Comparison of ENCODE assay signal across 1 cellular context in genomic region chr3:139222100-139222657, GRCh38.
TF ChIP-seq lines count a peak whose summit lies in the region.

No MANE protein-coding gene starts in this region.

TF ChIP-seq in K562, 482 proteins besides CTCF, POLR2A, EP300 and RAD21 (continued from another document and continues in another):
- TF ChIP-seq ZBTB40 (IDR thresholded peaks at IDR 0.05) (no peak), ZBTB40 (CRISPR knock-in tag; IDR thresholded peaks at IDR 0.05) (no peak), SREBF1 (IDR thresholded peaks at IDR 0.05; ENCODE audit: borderline replicate concordance, low read depth, low read length) (no peak), RFX5 (IDR thresholded peaks at IDR 0.05; ENCODE audit: low read depth, low read length) (no peak), PRDM10 (IDR thresholded peaks at IDR 0.05; ENCODE audit: partially characterized antibody) (no peak), THAP7 (CRISPR knock-in tag; IDR thresholded peaks at IDR 0.05) (no peak), PKNOX1 (IDR thresholded peaks at IDR 0.05) (no peak), CBFB (CRISPR knock-in tag; IDR thresholded peaks at IDR 0.05) (0 out of 2 replicates have a peak, but pooled peaks have one; percentile 71), EWSR1 (IDR thresholded peaks at IDR 0.05; ENCODE audit: borderline replicate concordance, low read depth, partially characterized antibody) (no peak), ATF4 (CRISPR knock-in tag; IDR thresholded peaks at IDR 0.05) (no peak), E4F1 (CRISPR knock-in tag; IDR thresholded peaks at IDR 0.05; ENCODE audit: borderline replicate concordance) (no peak), ZNF707 (CRISPR knock-in tag; conservative IDR thresholded peaks at IDR 0.05) (no peak), AFF4 (CRISPR knock-in tag; IDR thresholded peaks at IDR 0.05) (no peak), ZNF212 (CRISPR knock-in tag; IDR thresholded peaks at IDR 0.05) (no peak), DACH1 (IDR thresholded peaks at IDR 0.05; ENCODE audit: partially characterized antibody) (peak; percentile 91), ZNF507 (tag; conservative IDR thresholded peaks at IDR 0.05) (no peak), CREB3 (tag; conservative IDR thresholded peaks at IDR 0.05; ENCODE audit: low read depth) (0 out of 2 replicates have a peak, but pooled peaks have one; percentile 57), ZNF431 (CRISPR knock-in tag; IDR thresholded peaks at IDR 0.05) (no peak), ZNF445 (CRISPR knock-in tag; IDR thresholded peaks at IDR 0.05; ENCODE audit: low read depth) (no peak), ZNF280B (CRISPR knock-in tag; IDR thresholded peaks at IDR 0.05) (no peak), HDAC2 (IDR thresholded peaks at IDR 0.05) (peak; percentile 90), RNF2 (IDR thresholded peaks at IDR 0.05) (peak; percentile 28; the same call in 1 of the 2 replicates), PHB (CRISPR knock-in tag; IDR thresholded peaks at IDR 0.05) (no peak), HDAC3 (IDR thresholded peaks at IDR 0.05; ENCODE audit: borderline replicate concordance, partially characterized antibody) (peak; percentile 91), ESRRA (IDR thresholded peaks at IDR 0.05; ENCODE audit: borderline replicate concordance, low read depth) (no peak), CEBPB (tag; IDR thresholded peaks at IDR 0.05) (no peak), SMAD3 (CRISPR knock-in tag; conservative IDR thresholded peaks at IDR 0.05) (no peak), NCOA1 (IDR thresholded peaks at IDR 0.05; ENCODE audit: low read depth) (peak; percentile 82; the same call in 1 of the 2 replicates), BRD4 (IDR thresholded peaks at IDR 0.05) (no peak), HNRNPL (IDR thresholded peaks at IDR 0.05; ENCODE audit: low read depth, low read length) (no peak), NONO (IDR thresholded peaks at IDR 0.05; ENCODE audit: low read depth in 2 of 2, low read length in 1 of 2) (peak in 1 of 2 experiments; percentile 76; a peak in 2 of 4 replicates), CBX1 (IDR thresholded peaks at IDR 0.05; ENCODE audit: low read depth) (no peak), NR2F6 (CRISPR knock-in tag; IDR thresholded peaks at IDR 0.05) (no peak)
